ENCODE assay signal across 21 cellular contexts in genomic region chr1:17018849-17019248, GRCh38. TPM values are rescaled to one million over a fixed set of nuclear protein-coding genes. Genes with fewer than 3 reads are reported as not detected.
DNase-seq lines count a peak whose midpoint lies in the region; ATAC-seq, FAIRE-seq and TF ChIP-seq lines count a peak whose summit lies in the region.
"Had no signal": no experiment of that assay in that cellular context is flagged by ENCODE, and none has a peak within 500 bp of the region (broad histone marks: within the 10 kb centered on the region; RNA-seq: fewer than 3 reads in every experiment).

No MANE protein-coding gene starts in this region.

- FAIRE-seq in GM19239 (lab: Jason Lieb, UNC), result peak; percentile 90
- FAIRE-seq: HTR-8/SVneo, kidney had no signal

- POLR2A ChIA-PET in activated CD4-positive, alpha-beta memory T cell treated with anti-CD3 and anti-CD28 coated beads for 36 hours (lab: Charles Lee), result no interaction called here

- no peak for DNase-seq in T-helper 2 cell treated with Interferon-gamma antibody and Interleukin-4, amounts not matched to agents 5 μg/mL and 100 μg/mL, for 36 hours (ENCODE audit: low spot score)
- DNase-seq in T-helper 2 cell (no peak), GM19239 (ENCODE audit: insufficient read length, low spot score) (no peak), nephron progenitor cell (no peak), tibial nerve (ENCODE audit: low spot score in 2 of 2) (no peak), left cardiac atrium (no peak)
- DNase-seq in activated CD4-positive, alpha-beta memory T cell treated with anti-CD3 and anti-CD28 coated beads for 36 hours, result no peak
- DNase-seq: 8988T, DND-41, esophagus squamous epithelium, kidney, mucosa of descending colon, NCI-H1930, NCI-H524 treated with DMSO at 0.1 percent for 48 hours had no signal

- no peaks in the 10 kb centered on the region for H3K9me3 Mint-ChIP-seq in T-helper 2 cell treated with Interferon-gamma antibody and Interleukin-4, amounts not matched to agents 5 μg/mL and 100 μg/mL, for 36 hours
- no peaks in the 10 kb centered on the region for H3K9me3 Mint-ChIP-seq in activated CD4-positive, alpha-beta memory T cell treated with anti-CD3 and anti-CD28 coated beads for 36 hours
- no peaks in the 10 kb centered on the region for H3K9me3 Mint-ChIP-seq in nephron progenitor cell
- H3K9me3 Mint-ChIP-seq: activated T-helper 1 cell treated with anti-CD3 and anti-CD28 coated beads, Interleukin-12 subunit alpha, Interleukin-12 subunit beta, Interleukin-2, Interleukin-4 antibody, amounts not matched to agents 30 ng/mL and 10 ng/mL and 1 ng/mL, durations not matched to agents 14 hours and 24 hours and 36 hours; dendritic cell treated with granulocyte-macrophage colony-stimulating factor and Interleukin-4, amounts not matched to agents 40 ng/mL and 50 ng/mL, for 4 days had no signal

- TF ChIP-seq CTCF in nephron progenitor cell (IDR thresholded peaks at IDR 0.05) (no peak), tibial nerve (IDR thresholded peaks at IDR 0.05) (no peak)

- CTCF ChIA-PET in activated CD4-positive, alpha-beta memory T cell treated with anti-CD3 and anti-CD28 coated beads for 36 hours (lab: Charles Lee), result interaction anchor here (1.4 kb wide), 1 partner anchor 59 kb away, joined by 5 read pairs; no protein-coding TSS in a partner anchor

- H3K4me3 ChIP-seq in tibial nerve, result no peak overlapping the region
- H3K4me3 ChIP-seq: body of pancreas, esophagus squamous epithelium, mucosa of descending colon, spleen had no signal

- TF ChIP-seq EP300 in tibial nerve (IDR thresholded peaks at IDR 0.05), result no peak

- H3K27ac Mint-ChIP-seq in T-helper 2 cell treated with Interferon-gamma antibody and Interleukin-4, amounts not matched to agents 5 μg/mL and 100 μg/mL, for 36 hours, result peak overlapping the region; percentile 65
- H3K27ac Mint-ChIP-seq in activated CD4-positive, alpha-beta memory T cell treated with anti-CD3 and anti-CD28 coated beads for 36 hours, result peak overlapping the region; percentile 52
- H3K27ac Mint-ChIP-seq in nephron progenitor cell, result peak overlapping the region; percentile 23
- H3K27ac Mint-ChIP-seq: dendritic cell treated with granulocyte-macrophage colony-stimulating factor and Interleukin-4, amounts not matched to agents 40 ng/mL and 50 ng/mL, for 4 days had no signal

- no peak overlapping the region for H3K4me3 Mint-ChIP-seq in T-helper 2 cell treated with Interferon-gamma antibody and Interleukin-4, amounts not matched to agents 5 μg/mL and 100 μg/mL, for 36 hours
- H3K4me3 Mint-ChIP-seq in activated CD4-positive, alpha-beta memory T cell treated with anti-CD3 and anti-CD28 coated beads for 36 hours, result no peak overlapping the region
- H3K4me3 Mint-ChIP-seq in nephron progenitor cell, result no peak overlapping the region
- H3K4me3 Mint-ChIP-seq: activated T-helper 1 cell treated with anti-CD3 and anti-CD28 coated beads, Interleukin-12 subunit alpha, Interleukin-12 subunit beta, Interleukin-2, Interleukin-4 antibody, amounts not matched to agents 30 ng/mL and 10 ng/mL and 1 ng/mL, durations not matched to agents 14 hours and 24 hours and 36 hours; dendritic cell treated with granulocyte-macrophage colony-stimulating factor and Interleukin-4, amounts not matched to agents 40 ng/mL and 50 ng/mL, for 4 days had no signal

- peaks cover 37% of the 10 kb centered on the region for H3K36me3 Mint-ChIP-seq in T-helper 2 cell treated with Interferon-gamma antibody and Interleukin-4, amounts not matched to agents 5 μg/mL and 100 μg/mL, for 36 hours (ENCODE audit: low read depth)
- H3K36me3 Mint-ChIP-seq in activated CD4-positive, alpha-beta memory T cell treated with anti-CD3 and anti-CD28 coated beads for 36 hours, result peaks cover 29% of the 10 kb centered on the region
- peaks cover 62% of the 10 kb centered on the region for H3K36me3 Mint-ChIP-seq in nephron progenitor cell (ENCODE audit: low read depth)

- ATAC-seq in GM18519 (IDR thresholded peaks at IDR 0.05; ENCODE audit: low FRiP score, unreplicated experiment) (no peak), left cardiac atrium (no peak)
- ATAC-seq: activated CD4-positive, CD25-positive, alpha-beta regulatory T cell treated with anti-CD3 and anti-CD28 coated beads, Interleukin-2, amount 50 U/mL, for 24 hours; body of pancreas; mucosa of descending colon had no signal

- no peak for TF ChIP-seq POLR2A in tibial nerve (IDR thresholded peaks at IDR 0.05)

- H3K36me3 ChIP-seq in tibial nerve, result peaks cover 0 to 67% (median 36%) of the 10 kb centered on the region in 3 donors

- WGBS in tibial nerve, 2 donors, result 45 to 50% methylated on average over 1 of the region's 1 CpG

- H3K27me3 ChIP-seq in tibial nerve, result no peaks in the 10 kb centered on the region
- H3K27me3 ChIP-seq: body of pancreas, esophagus squamous epithelium, spleen had no signal

- no peak overlapping the region for H3K27ac ChIP-seq in tibial nerve
- H3K27ac ChIP-seq: body of pancreas, esophagus squamous epithelium had no signal

- H3K27me3 Mint-ChIP-seq in T-helper 2 cell treated with Interferon-gamma antibody and Interleukin-4, amounts not matched to agents 5 μg/mL and 100 μg/mL, for 36 hours (ENCODE audit: low read depth), result no peaks in the 10 kb centered on the region
- no peaks in the 10 kb centered on the region for H3K27me3 Mint-ChIP-seq in activated CD4-positive, alpha-beta memory T cell treated with anti-CD3 and anti-CD28 coated beads for 36 hours
- H3K27me3 Mint-ChIP-seq in nephron progenitor cell (ENCODE audit: low read depth, poor library complexity), result no peaks in the 10 kb centered on the region
- H3K27me3 Mint-ChIP-seq: dendritic cell treated with granulocyte-macrophage colony-stimulating factor and Interleukin-4, amounts not matched to agents 40 ng/mL and 50 ng/mL, for 4 days had no signal

- no peaks in the 10 kb centered on the region for H3K9me3 ChIP-seq in tibial nerve
- H3K9me3 ChIP-seq: esophagus squamous epithelium, mucosa of descending colon, spleen had no signal

- peaks cover 8% of the 10 kb centered on the region for H3K4me1 Mint-ChIP-seq in T-helper 2 cell treated with Interferon-gamma antibody and Interleukin-4, amounts not matched to agents 5 μg/mL and 100 μg/mL, for 36 hours (ENCODE audit: low read depth)
- H3K4me1 Mint-ChIP-seq in activated CD4-positive, alpha-beta memory T cell treated with anti-CD3 and anti-CD28 coated beads for 36 hours (ENCODE audit: low read depth), result peaks cover 7% of the 10 kb centered on the region
- H3K4me1 Mint-ChIP-seq in nephron progenitor cell, result peaks cover 18% of the 10 kb centered on the region

- intact Hi-C loops in activated CD4-positive, alpha-beta memory T cell treated with anti-CD3 and anti-CD28 coated beads for 36 hours (cut with micrococcal nuclease), result no loop called here
- intact Hi-C loops in left cardiac atrium (cut with DNase I), result no loop called here

- peaks cover 0 to 25% (median 3%) of the 10 kb centered on the region in 4 donors for H3K4me1 ChIP-seq in tibial nerve
- H3K4me1 ChIP-seq: body of pancreas had no signal

RNA-seq across cellular contexts. Expression of gene ATP13A2, which starts 7.1 kb away (rescaled TPM):
- 10 to 100 TPM; 41.8 to 45.9 TPM for total RNA-seq in activated CD4-positive, alpha-beta memory T cell treated with anti-CD3 and anti-CD28 coated beads for 36 hours
- total RNA-seq in tibial nerve (10 to 100 TPM; 29.7 to 64.2 (median 42.1) TPM), left cardiac atrium (10 to 100 TPM; 18.8 to 19.5 TPM)

RNA-seq across cellular contexts. Expression of gene SDHB, which starts 35.0 kb away (rescaled TPM):
- 100 to 1,000 TPM; 154 to 163 TPM for total RNA-seq in activated CD4-positive, alpha-beta memory T cell treated with anti-CD3 and anti-CD28 coated beads for 36 hours
- total RNA-seq in tibial nerve (100 to 1,000 TPM in 1 of 4 donors, 10 to 100 TPM in 3; 79.6 to 130 (median 86.3) TPM), left cardiac atrium (100 to 1,000 TPM; 224 to 263 TPM)

RNA-seq across cellular contexts. Expression of gene MFAP2, which starts 38.4 kb away (rescaled TPM):
- not detected for total RNA-seq in activated CD4-positive, alpha-beta memory T cell treated with anti-CD3 and anti-CD28 coated beads for 36 hours
- total RNA-seq in tibial nerve, result 10 to 100 TPM in 3 of 4 donors, 1 to 10 TPM in 1; 5.9 to 26.6 (median 13.5) TPM
- total RNA-seq in left cardiac atrium, result 1 to 10 TPM; 7.9 to 9.6 TPM
- total RNA-seq: activated T-helper 1 cell treated with anti-CD3 and anti-CD28 coated beads, Interleukin-12 subunit alpha, Interleukin-12 subunit beta, Interleukin-2, Interleukin-4 antibody, amounts not matched to agents 30 ng/mL and 10 ng/mL and 1 ng/mL, durations not matched to agents 14 hours and 24 hours and 36 hours had no signal

Comparison
In these comparisons a context has a peak if more than half of its experiments do, and no peak if none do; other contexts are left out.
1. RNA of gene MFAP2, which starts 38.4 kb away (total RNA-seq): 5.9 to 26.6 TPM in tibial nerve and 7.9 to 9.6 TPM in left cardiac atrium; not detected in activated CD4-positive, alpha-beta memory T cell treated with anti-CD3 and anti-CD28 coated beads for 36 hours; every median in the first group is over 4 times any median in the second.
2. Peak in every context shown above with its lines, with median percentiles within 50 percentile points of each other: H3K27ac Mint-ChIP-seq.